ENCODE assay signal across 8 cellular contexts in the genomic region with DNA sequence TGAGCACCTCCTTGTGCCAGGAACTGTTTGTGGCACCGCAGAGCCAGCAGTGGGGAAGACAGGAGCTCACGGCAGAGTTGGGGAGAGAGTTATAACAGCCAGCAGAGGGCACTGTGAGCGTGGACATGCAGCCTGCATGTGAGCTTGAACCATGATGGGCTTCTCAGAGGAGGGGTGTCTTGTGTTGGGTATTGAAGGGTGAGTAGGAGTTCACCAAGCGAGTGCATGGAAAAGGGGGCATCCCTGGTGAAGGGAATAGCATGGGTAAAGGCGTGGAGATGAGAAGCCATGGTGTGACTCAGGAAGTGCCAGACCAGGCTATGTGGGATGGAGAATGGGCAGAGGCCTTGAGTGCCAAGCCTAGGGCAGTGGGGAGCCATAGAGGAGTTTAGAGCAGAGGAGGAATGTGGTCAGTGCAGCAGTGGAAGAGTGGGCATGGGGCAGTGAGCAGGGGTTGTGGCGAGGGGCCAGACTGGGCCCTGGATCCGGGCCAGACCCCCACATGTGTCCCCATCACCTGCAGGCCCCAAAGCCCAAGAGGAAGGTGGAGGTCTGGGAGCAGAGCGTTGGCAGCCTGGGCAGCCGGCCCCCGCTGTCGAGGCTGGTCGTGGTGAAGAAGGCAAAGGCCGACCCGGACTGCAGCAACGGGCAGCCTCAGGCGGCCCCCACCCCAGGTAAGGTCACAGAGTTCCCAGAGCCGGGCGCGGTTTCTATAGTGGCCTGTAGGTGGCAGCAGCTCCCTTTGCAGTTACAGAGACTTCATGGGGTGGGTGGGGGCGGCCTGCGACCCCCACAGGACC. TPM values are rescaled to one million over a fixed set of nuclear protein-coding genes. Genes with fewer than 3 reads are reported as not detected.
DNase-seq lines count a peak whose midpoint lies in the region; ATAC-seq and TF ChIP-seq lines count a peak whose summit lies in the region.

No MANE protein-coding gene starts in this region.

- no peak overlapping the region for H3K27ac ChIP-seq in CD8-positive, alpha-beta memory T cell (ENCODE audit: low read depth, low read length)
- H3K27ac ChIP-seq in SU-DHL-6 (ENCODE audit: low read depth, low read length) (no peak overlapping the region), right cardiac atrium (ENCODE audit: low read length) (no peak overlapping the region)

- H3K4me1 Mint-ChIP-seq in CD8-positive, alpha-beta memory T cell: peaks cover 20 to 34% (median 28%) of the 10 kb centered on the region in 3 donors
- H3K4me1 Mint-ChIP-seq in activated naive CD8-positive, alpha-beta T cell (ENCODE audit: low read depth): peaks cover 22% of the 10 kb centered on the region

- H3K9me2 ChIP-seq in SU-DHL-6 (replicated peaks; ENCODE audit: insufficient read depth, low read length): no peaks in the 10 kb centered on the region

- no peak overlapping the region for H3K4me3 ChIP-seq in CD8-positive, alpha-beta memory T cell (ENCODE audit: low read length)
- H3K4me3 ChIP-seq in SU-DHL-6 (ENCODE audit: insufficient read depth, low read length, poor library complexity, severe bottlenecking) (no peak overlapping the region), right cardiac atrium (ENCODE audit: low read length) (no peak overlapping the region)

- no peak overlapping the region for H3K9ac ChIP-seq in SU-DHL-6 (ENCODE audit: low read length)

- POLR2A ChIA-PET in CD8-positive, alpha-beta memory T cell (lab: Charles Lee): interaction anchor here (0.6 to 0.7 kb wide), 2 partner anchors 37 to 79 kb away, joined by 3 to 7 read pairs; no protein-coding TSS in a partner anchor

- H3K27ac Mint-ChIP-seq in CD8-positive, alpha-beta memory T cell: peak overlapping the region; percentile 17 to 90 (median 71)
- peak overlapping the region; percentile 35 for H3K27ac Mint-ChIP-seq in activated naive CD8-positive, alpha-beta T cell

- H3K4me1 ChIP-seq in CD8-positive, alpha-beta memory T cell (ENCODE audit: insufficient read depth, low read length): peaks cover 22% of the 10 kb centered on the region
- no peaks in the 10 kb centered on the region for H3K4me1 ChIP-seq in right cardiac atrium (ENCODE audit: control insufficient read depth, insufficient read depth, low read length)

- 38% methylated on average over 21 of the region's 21 CpGs for WGBS in right cardiac atrium

- H3K9me3 Mint-ChIP-seq in CD8-positive, alpha-beta memory T cell: no peaks in the 10 kb centered on the region
- no peaks in the 10 kb centered on the region for H3K9me3 Mint-ChIP-seq in activated naive CD8-positive, alpha-beta T cell (ENCODE audit: low read depth)

- H2AFZ ChIP-seq in SU-DHL-6 (ENCODE audit: low read depth, low read length, severe bottlenecking): no peak overlapping the region

- no peak overlapping the region for H3K4me3 Mint-ChIP-seq in CD8-positive, alpha-beta memory T cell
- H3K4me3 Mint-ChIP-seq in activated naive CD8-positive, alpha-beta T cell: no peak overlapping the region

- H3K4me2 ChIP-seq in SU-DHL-6 (ENCODE audit: low read depth, low read length, poor library complexity, severe bottlenecking): no peak overlapping the region

- peaks cover 8 to 71% (median 12%) of the 10 kb centered on the region in 3 donors for H3K36me3 Mint-ChIP-seq in CD8-positive, alpha-beta memory T cell
- H3K36me3 Mint-ChIP-seq in activated naive CD8-positive, alpha-beta T cell: peaks cover 7% of the 10 kb centered on the region

- H3K27me3 ChIP-seq in CD8-positive, alpha-beta memory T cell (ENCODE audit: insufficient read depth, low read length, poor library complexity, severe bottlenecking): no peaks in the 10 kb centered on the region
- no peaks in the 10 kb centered on the region for H3K27me3 ChIP-seq in SU-DHL-6 (ENCODE audit: low read length)
- H3K27me3 ChIP-seq in right cardiac atrium (ENCODE audit: control insufficient read depth, insufficient read depth): no peaks in the 10 kb centered on the region

- DNase-seq in CD8-positive, alpha-beta memory T cell: peak; percentile 17 to 67 (median 49)
- DNase-seq in HuH-7 (ENCODE audit: low spot score): peak; percentile 90
- DNase-seq in right cardiac atrium: peak; percentile 47 to 84 (median 79)
- DNase-seq in stimulated activated CD4-positive, alpha-beta T cell treated with anti-CD3 and anti-CD28 coated beads, Interleukin-12 subunit alpha, Interleukin-12 subunit beta, amount 100 ng/mL, for 24 hours (ENCODE audit: low read depth in 2 of 2): peak; percentile 22 to 61

- no peaks in the 10 kb centered on the region for H3K9me3 ChIP-seq in CD8-positive, alpha-beta memory T cell (ENCODE audit: low read length)
- no peaks in the 10 kb centered on the region for H3K9me3 ChIP-seq in SU-DHL-6 (ENCODE audit: insufficient read depth, low read length)
- no peaks in the 10 kb centered on the region for H3K9me3 ChIP-seq in right cardiac atrium (ENCODE audit: control insufficient read depth, low read length)

- intact Hi-C loops in right cardiac atrium (cut with DNase I): loop anchor here in 3 of 4 donors (5.0 kb wide), 2 partner anchors 85 to 135 kb away; partner anchors contain the start of genes CHAF1A (in 1 of the 3) and SH3GL1 (in 1 of the 3)

- no peaks in the 10 kb centered on the region for H3K79me2 ChIP-seq in SU-DHL-6 (ENCODE audit: insufficient read depth, low read length)

- no peaks in the 10 kb centered on the region for H4K20me1 ChIP-seq in SU-DHL-6 (ENCODE audit: low read depth, low read length)

- ATAC-seq in right cardiac atrium (peak; percentile 55 to 62), HG02571 (IDR thresholded peaks at IDR 0.05; ENCODE audit: unreplicated experiment) (no peak), HG03469 (IDR thresholded peaks at IDR 0.05; ENCODE audit: unreplicated experiment) (no peak)

- no peaks in the 10 kb centered on the region for H3F3A ChIP-seq in SU-DHL-6 (ENCODE audit: insufficient read depth)

- CTCF ChIA-PET in CD8-positive, alpha-beta memory T cell (lab: Charles Lee): interaction anchor here (0.6 to 2.8 kb wide), 21 partner anchors 9 to 367 kb away, joined by 3 to 41 read pairs (median 4); partner anchors contain the start of genes CHAF1A, HDGFL2, MPND and SH3GL1

- no peaks in the 10 kb centered on the region for H3K27me3 Mint-ChIP-seq in CD8-positive, alpha-beta memory T cell
- H3K27me3 Mint-ChIP-seq in activated naive CD8-positive, alpha-beta T cell: no peaks in the 10 kb centered on the region

- peaks cover 22% of the 10 kb centered on the region for H3K36me3 ChIP-seq in CD8-positive, alpha-beta memory T cell (ENCODE audit: insufficient read depth, low read length)
- peaks cover 2% of the 10 kb centered on the region; the same call in 1 of the 2 replicates for H3K36me3 ChIP-seq in SU-DHL-6 (ENCODE audit: low read length)

- peak; percentile 58 for TF ChIP-seq CTCF in SU-DHL-6 (IDR thresholded peaks at IDR 0.05; ENCODE audit: insufficient read depth, low read length, poor library complexity, severe bottlenecking)

RNA-seq across cellular contexts. Expression of gene SHD, which starts 11.8 kb away (rescaled TPM):
- not detected for total RNA-seq in CD8-positive, alpha-beta memory T cell
- not detected for polyA plus RNA-seq in CD8-positive, alpha-beta memory T cell
- 10 to 100 TPM; 30.5 to 75.1 (median 54.7) TPM for total RNA-seq in right cardiac atrium
- 23.9 TPM for polyA plus RNA-seq in right cardiac atrium

RNA-seq across cellular contexts. Expression of gene YJU2, which starts 20.4 kb away (rescaled TPM):
- 10 to 100 TPM; 38.8 to 41.2 TPM for total RNA-seq in CD8-positive, alpha-beta memory T cell
- 29.6 TPM for polyA plus RNA-seq in CD8-positive, alpha-beta memory T cell
- 10 to 100 TPM in 2 of 4 donors, 1 to 10 TPM in 2; 9.7 to 12.4 (median 10.9) TPM for total RNA-seq in right cardiac atrium
- 17.7 TPM for polyA plus RNA-seq in right cardiac atrium

RNA-seq across cellular contexts. Expression of gene TMIGD2, which starts 34.9 kb away (rescaled TPM):
- 1 to 10 TPM; 5.9 to 7.0 TPM for total RNA-seq in CD8-positive, alpha-beta memory T cell
- 40.5 TPM for polyA plus RNA-seq in CD8-positive, alpha-beta memory T cell
- not detected for total RNA-seq in right cardiac atrium
- polyA plus RNA-seq in right cardiac atrium: 0.25 TPM

RNA-seq across cellular contexts. Expression of gene FSD1, which starts 37.1 kb away (rescaled TPM):
- 10 to 100 TPM; 10.9 to 13.9 TPM for total RNA-seq in CD8-positive, alpha-beta memory T cell
- polyA plus RNA-seq in CD8-positive, alpha-beta memory T cell: 3.1 TPM
- total RNA-seq in right cardiac atrium: not detected
- polyA plus RNA-seq in right cardiac atrium: not detected

RNA-seq across cellular contexts. Expression of gene EBI3, which starts 38.0 kb away (rescaled TPM):
- total RNA-seq in CD8-positive, alpha-beta memory T cell: 10 to 100 TPM; 14.2 to 14.8 TPM
- not detected for polyA plus RNA-seq in CD8-positive, alpha-beta memory T cell
- 1 to 10 TPM; 1.8 to 2.3 (median 2.1) TPM for total RNA-seq in right cardiac atrium
- polyA plus RNA-seq in right cardiac atrium: 0.70 TPM

Comparison
In these comparisons a context has a peak if more than half of its experiments do, and no peak if none do; other contexts are left out.
1. ATAC-seq: peak in right cardiac atrium (2 of 2); none in HG02571 (single experiment) and HG03469 (single experiment).
2. RNA of gene SHD, which starts 11.8 kb away (total RNA-seq): 30.5 to 75.1 TPM in right cardiac atrium; not detected in CD8-positive, alpha-beta memory T cell; every median in the first group is over 10 times any median in the second.
3. RNA of gene TMIGD2, which starts 34.9 kb away (total RNA-seq): 5.9 to 7.0 TPM in CD8-positive, alpha-beta memory T cell; not detected in right cardiac atrium; every median in the first group is over 4 times any median in the second.
4. Peak in every context shown above with its lines, with median percentiles within 50 percentile points of each other: DNase-seq.